3 cellular contexts compared by ENCODE assay signal in genomic region chr11:125319649-125320048, GRCh38.
TF ChIP-seq lines count a peak whose summit lies in the region.

No MANE protein-coding gene starts in this region.

TF ChIP-seq in HEK293, 187 proteins besides CTCF, POLR2A, EP300 and RAD21:
- TF ChIP-seq ZBTB8A (tag by site-specific recombination; IDR thresholded peaks at IDR 0.05), result no peak
- TF ChIP-seq ZNF623 (tag by site-specific recombination; IDR thresholded peaks at IDR 0.05), result peak; percentile 79

TF ChIP-seq in K562, 482 proteins besides CTCF, POLR2A, EP300 and RAD21:
- TF ChIP-seq THRA (IDR thresholded peaks at IDR 0.05) (no peak), RBM25 (IDR thresholded peaks at IDR 0.05; ENCODE audit: low read depth, low read length, severe bottlenecking) (peak; percentile 69)

TF ChIP-seq in H1, 55 proteins besides CTCF, POLR2A, EP300 and RAD21:
- TF ChIP-seq CBX8 (IDR thresholded peaks at IDR 0.05; ENCODE audit: borderline replicate concordance, low read depth, low read length) (no peak), BACH1 (IDR thresholded peaks at IDR 0.05; ENCODE audit: low read length) (no peak), CHD2 (IDR thresholded peaks at IDR 0.05; ENCODE audit: low read length) (no peak), KDM1A (IDR thresholded peaks at IDR 0.05; ENCODE audit: borderline replicate concordance, low read length) (0 out of 2 replicates have a peak, but pooled peaks have one; percentile 60), KDM4A (IDR thresholded peaks at IDR 0.05; ENCODE audit: low read depth, low read length, severe bottlenecking) (no peak)
